Comparison of ENCODE assay signal across 10 cellular contexts in genomic region chr19:39319892-39320168, GRCh38. TPM values are rescaled to one million over a fixed set of nuclear protein-coding genes. Genes with fewer than 3 reads are reported as not detected.
A peak's percentile ranks its signal among the peaks of the same experiment; 100 is the strongest.
DNase-seq lines count a peak whose midpoint lies in the region; ATAC-seq, FAIRE-seq and TF ChIP-seq lines count a peak whose summit lies in the region.
"Had no signal": no experiment of that assay in that cellular context is flagged by ENCODE, and none has a peak within 500 bp of the region (broad histone marks: within the 10 kb centered on the region; RNA-seq: fewer than 3 reads in every experiment).

No MANE protein-coding gene starts in this region.

- CTCF ChIA-PET in AG04450 (lab: Charles Lee) = no interaction called here
- CTCF ChIA-PET in HEK293 (lab: Yijun Ruan, JAX) = no interaction called here

- peak overlapping the region; percentile 82 for H3K4me3 Mint-ChIP-seq in mesothelial cell of epicardium

- no peak overlapping the region for H3K9ac ChIP-seq in kidney (ENCODE audit: low read length in 2 of 2)

- no peak for TF ChIP-seq CTCF in AG04450 (IDR thresholded peaks at IDR 0.05; ENCODE audit: low read depth, low read length)
- TF ChIP-seq CTCF in HEK293 (tag by site-specific recombination; IDR thresholded peaks at IDR 0.05) = no peak
- no peak for TF ChIP-seq CTCF in mesothelial cell of epicardium (IDR thresholded peaks at IDR 0.05; ENCODE audit: unreplicated experiment)
- no peak for TF ChIP-seq CTCF in kidney (IDR thresholded peaks at IDR 0.05; ENCODE audit: borderline replicate concordance, extremely low read depth, insufficient read depth)

- peak overlapping the region; percentile 63 for H3K4me3 ChIP-seq in AG04450 (ENCODE audit: low read depth, low read length)
- H3K4me3 ChIP-seq in HEK293 (ENCODE audit: low read depth, low read length) = peak overlapping the region; percentile 67
- no peak overlapping the region for H3K4me3 ChIP-seq in aorta (ENCODE audit: low read length in 2 of 2)
- peak overlapping the region in 1 of 2 donors; percentile 59 for H3K4me3 ChIP-seq in kidney (ENCODE audit: low read length in 2 of 2)

- 34 to 69% methylated on average over 3 to 10 of the region's 10 CpGs for WGBS in aorta, 2 donors

- peaks cover 33% of the 10 kb centered on the region for H3K27me3 ChIP-seq in AG04450 (ENCODE audit: control insufficient read depth, insufficient read depth, low read length)
- H3K27me3 ChIP-seq in aorta (ENCODE audit: control insufficient read depth in 1 of 2, insufficient read depth in 2 of 2, low read length in 1 of 2) = no peaks in the 10 kb centered on the region

- no peak overlapping the region for H3K27ac Mint-ChIP-seq in mesothelial cell of epicardium

- peaks cover 13% of the 10 kb centered on the region for H3K4me1 Mint-ChIP-seq in mesothelial cell of epicardium

- peaks cover 32 to 35% of the 10 kb centered on the region in 2 experiments for H3K36me3 ChIP-seq in HEK293 (ENCODE audit: control insufficient read depth in 2 of 2, insufficient read depth in 1 of 2, low read length in 2 of 2)
- no peaks in the 10 kb centered on the region for H3K36me3 ChIP-seq in aorta (ENCODE audit: control insufficient read depth in 1 of 2, insufficient read depth in 2 of 2, low read length in 1 of 2)
- no peaks in the 10 kb centered on the region for H3K36me3 ChIP-seq in kidney (ENCODE audit: control insufficient read depth in 1 of 2, insufficient read depth in 2 of 2, low read length in 2 of 2)

- H3K27me3 Mint-ChIP-seq in mesothelial cell of epicardium (ENCODE audit: low read depth) = peaks cover 4% of the 10 kb centered on the region

- peaks cover 9% of the 10 kb centered on the region for H3K4me1 ChIP-seq in HEK293 (ENCODE audit: control insufficient read depth, insufficient read depth, low read length)
- no peaks in the 10 kb centered on the region for H3K4me1 ChIP-seq in aorta (ENCODE audit: control insufficient read depth in 1 of 2, insufficient read depth in 2 of 2, low read length in 2 of 2)
- H3K4me1 ChIP-seq in kidney (ENCODE audit: control insufficient read depth in 1 of 2, insufficient read depth in 1 of 2, low read depth in 1 of 2, low read length in 2 of 2) = peaks cover 0 to 5% of the 10 kb centered on the region in 2 donors

- DNase-seq in AG04450 (ENCODE audit: low read depth, low spot score) = no peak
- DNase-seq in mesothelial cell of epicardium (ENCODE audit: low spot score in 2 of 2, unreplicated experiment in 2 of 2) = no peak
- DNase-seq in midbrain (lab: John Stamatoyannopoulos, UW) = no peak
- no peak for DNase-seq in aorta
- no peak for DNase-seq in kidney
- no peak for DNase-seq in erythroblast (lab: John Stamatoyannopoulos, UW)
- DNase-seq: NCI-H1694 treated with DMSO at 0.1 percent for 48 hours had no signal

- intact Hi-C loops in aorta (cut with DNase I) = no loop called here
- intact Hi-C loops in kidney (cut with DNase I) = no loop called here

- no peak for ATAC-seq in aorta (ENCODE audit: low FRiP score)

- no peaks in the 10 kb centered on the region for H3K9me3 Mint-ChIP-seq in mesothelial cell of epicardium

- H3K9me3 ChIP-seq in AG04450 (ENCODE audit: control insufficient read depth, insufficient read depth, low read length) (no peaks in the 10 kb centered on the region; the same call in 1 of the 2 replicates), HEK293 (ENCODE audit: control insufficient read depth, insufficient read depth, low read depth, low read length) (no peaks in the 10 kb centered on the region), aorta (ENCODE audit: control insufficient read depth, low read length) (no peaks in the 10 kb centered on the region), kidney (ENCODE audit: control insufficient read depth in 1 of 2, low read length in 2 of 2) (no peaks in the 10 kb centered on the region)

- POLR2A ChIA-PET in AG04450 (lab: Yijun Ruan, JAX) = no interaction called here
- POLR2A ChIA-PET in HEK293 (lab: Yijun Ruan, JAX) = interaction anchor here (1.1 kb wide), 1 partner anchor 9 kb away, joined by 3 read pairs; no protein-coding TSS in a partner anchor

- H3K36me3 Mint-ChIP-seq in mesothelial cell of epicardium = peaks cover 15% of the 10 kb centered on the region

- no peak for FAIRE-seq in kidney (lab: Jason Lieb, UNC)

- TF ChIP-seq POLR2A in erythroblast (IDR thresholded peaks at IDR 0.05; ENCODE audit: low read length) = no peak

- H3K27ac ChIP-seq in AG04450 (ENCODE audit: low read depth, low read length) (no peak overlapping the region), HEK293 (ENCODE audit: extremely low read depth, low read depth, low read length) (peak overlapping the region; percentile 96; the same call in 1 of the 2 replicates), angular gyrus (ENCODE audit: low read depth, low read length) (peak overlapping the region; percentile 50), aorta (ENCODE audit: low read depth in 1 of 2, low read length in 2 of 2) (no peak overlapping the region), kidney (ENCODE audit: low read depth in 2 of 2, low read length in 2 of 2) (no peak overlapping the region)

TF ChIP-seq in HEK293, 187 proteins besides CTCF, POLR2A, EP300 and RAD21 (continues in another document):
- no peak for TF ChIP-seq PRDM6 (tag by site-specific recombination; IDR thresholded peaks at IDR 0.05)
- TF ChIP-seq ZNF341 (tag by site-specific recombination; IDR thresholded peaks at IDR 0.05; ENCODE audit: low read depth) = 0 out of 2 replicates have a peak, but pooled peaks have one; percentile 32
- TF ChIP-seq ZNF660 (tag by site-specific recombination; IDR thresholded peaks at IDR 0.05) = no peak
- TF ChIP-seq SP2 (tag by site-specific recombination; IDR thresholded peaks at IDR 0.05) = no peak
- TF ChIP-seq ZNF274 (IDR thresholded peaks at IDR 0.05; ENCODE audit: low read length) = no peak
- no peak for TF ChIP-seq ZNF274 (tag by site-specific recombination; IDR thresholded peaks at IDR 0.05; ENCODE audit: borderline replicate concordance)
- no peak for TF ChIP-seq ZNF747 (tag by site-specific recombination; IDR thresholded peaks at IDR 0.05)
- TF ChIP-seq ZNF701 (tag by site-specific recombination; IDR thresholded peaks at IDR 0.05) = no peak
- TF ChIP-seq GLIS1 (tag by site-specific recombination; IDR thresholded peaks at IDR 0.05) = no peak
- TF ChIP-seq ZBTB17 (tag by site-specific recombination; IDR thresholded peaks at IDR 0.05) = peak; percentile 79
- no peak for TF ChIP-seq ZNF76 (tag by site-specific recombination; IDR thresholded peaks at IDR 0.05; ENCODE audit: borderline replicate concordance, low read depth)
- no peak for TF ChIP-seq ZNF302 (tag by site-specific recombination; IDR thresholded peaks at IDR 0.05; ENCODE audit: low read depth)
- TF ChIP-seq ZNF629 (tag by site-specific recombination; IDR thresholded peaks at IDR 0.05) = no peak
- TF ChIP-seq ZNF785 (tag by site-specific recombination; IDR thresholded peaks at IDR 0.05) = no peak
- TF ChIP-seq RBAK (tag by site-specific recombination; IDR thresholded peaks at IDR 0.05) = no peak
- no peak for TF ChIP-seq ZNF571 (tag by site-specific recombination; IDR thresholded peaks at IDR 0.05)
- no peak for TF ChIP-seq ZNF623 (tag by site-specific recombination; IDR thresholded peaks at IDR 0.05)
- no peak for TF ChIP-seq ZNF558 (tag by site-specific recombination; IDR thresholded peaks at IDR 0.05)
- TF ChIP-seq ZNF549 (tag by site-specific recombination; IDR thresholded peaks at IDR 0.05) = no peak

RNA-seq across cellular contexts. Expression of gene LRFN1, which starts 0.8 kb away (rescaled TPM):
- 0.15 and 0.16 TPM in 2 replicates for polyA plus RNA-seq in AG04450 (2011; rRNA removed)
- 0.13 and 0.18 TPM in 2 replicates for polyA minus RNA-seq in AG04450 (2011; rRNA and poly(A)+ RNA removed)
- total RNA-seq in mesothelial cell of epicardium = 19.1 to 20.6 TPM (median 20.4 TPM) in 3 replicates
- 1 to 10 TPM in 1 of 2 donors, under 1 TPM in 1; 0.45 to 1.8 TPM for total RNA-seq in aorta
- polyA plus RNA-seq in aorta = not detected
- total RNA-seq in kidney = 1.2 TPM
- polyA plus RNA-seq in kidney (ENCODE audit: insufficient read depth, low read depth, low replicate concordance) = 0.80 TPM

RNA-seq across cellular contexts. Expression of gene GMFG, which starts 16.0 kb away (rescaled TPM):
- 0.17 and 0.26 TPM in 2 replicates for polyA plus RNA-seq in AG04450 (2011; rRNA removed)
- not detected in 2 replicates for polyA minus RNA-seq in AG04450 (2011; rRNA and poly(A)+ RNA removed)
- total RNA-seq in mesothelial cell of epicardium = not detected in 3 replicates
- 10 to 100 TPM; 53.7 to 60.8 TPM for total RNA-seq in aorta
- polyA plus RNA-seq in aorta = 10 to 100 TPM in 1 of 2 donors, 1 to 10 TPM in 1; 8.3 to 50.3 TPM
- total RNA-seq in kidney = 60.7 TPM
- polyA plus RNA-seq in kidney (ENCODE audit: insufficient read depth, low read depth, low replicate concordance) = 52.4 TPM

RNA-seq across cellular contexts. Expression of gene SAMD4B, which starts 22.4 kb away (rescaled TPM):
- 33.4 and 47.3 TPM in 2 replicates for polyA plus RNA-seq in AG04450 (2011; rRNA removed)
- polyA minus RNA-seq in AG04450 (2011; rRNA and poly(A)+ RNA removed) = 40.6 and 52.1 TPM in 2 replicates
- 128 to 143 TPM (median 133 TPM) in 3 replicates for total RNA-seq in mesothelial cell of epicardium
- 100 to 1,000 TPM; 101 to 120 TPM for total RNA-seq in aorta
- polyA plus RNA-seq in aorta = 100 to 1,000 TPM in 1 of 2 donors, 10 to 100 TPM in 1; 33.6 to 109 TPM
- total RNA-seq in kidney = 100 TPM
- 92.9 TPM for polyA plus RNA-seq in kidney (ENCODE audit: insufficient read depth, low read depth, low replicate concordance)

RNA-seq across cellular contexts. Expression of gene IFNL1, which starts 23.6 kb away (rescaled TPM):
- polyA plus RNA-seq in AG04450 (2011; rRNA removed) = not detected in 2 replicates
- polyA minus RNA-seq in AG04450 (2011; rRNA and poly(A)+ RNA removed) = not detected in 2 replicates
- total RNA-seq in mesothelial cell of epicardium = not detected in 3 replicates
- total RNA-seq in aorta = not detected
- not detected for polyA plus RNA-seq in aorta
- total RNA-seq in kidney = not detected
- not detected for polyA plus RNA-seq in kidney (ENCODE audit: insufficient read depth, low read depth, low replicate concordance)
- total RNA-seq: glomerular endothelial cell had no signal

RNA-seq across cellular contexts. Expression of gene IFNL2, which starts 51.6 kb away (rescaled TPM):
- polyA plus RNA-seq in AG04450 (2011; rRNA removed) (not detected in 2 replicates), aorta (not detected), kidney (ENCODE audit: insufficient read depth, low read depth, low replicate concordance) (not detected)
- polyA minus RNA-seq in AG04450 (2011; rRNA and poly(A)+ RNA removed) = not detected in 2 replicates
- total RNA-seq in mesothelial cell of epicardium (not detected in 3 replicates), aorta (not detected), kidney (not detected)
- total RNA-seq: glomerular endothelial cell had no signal

Comparison
In these comparisons a context has a peak if more than half of its experiments do, and no peak if none do; other contexts are left out.
1. H3K27ac ChIP-seq: peak in HEK293 (single experiment) and angular gyrus (single experiment); none in AG04450 (single experiment), aorta (0 of 2) and kidney (0 of 2).
2. H3K4me3 ChIP-seq: peak in AG04450 (single experiment) and HEK293 (single experiment); none in aorta (0 of 2).
3. RNA of gene GMFG, which starts 16.0 kb away (total RNA-seq): 53.7 to 60.8 TPM in aorta and 60.7 TPM in kidney (single experiment); not detected in mesothelial cell of epicardium; every median in the first group is over 10 times any median in the second.